ENCODE assay signal across 1 cellular context in the genomic region with DNA sequence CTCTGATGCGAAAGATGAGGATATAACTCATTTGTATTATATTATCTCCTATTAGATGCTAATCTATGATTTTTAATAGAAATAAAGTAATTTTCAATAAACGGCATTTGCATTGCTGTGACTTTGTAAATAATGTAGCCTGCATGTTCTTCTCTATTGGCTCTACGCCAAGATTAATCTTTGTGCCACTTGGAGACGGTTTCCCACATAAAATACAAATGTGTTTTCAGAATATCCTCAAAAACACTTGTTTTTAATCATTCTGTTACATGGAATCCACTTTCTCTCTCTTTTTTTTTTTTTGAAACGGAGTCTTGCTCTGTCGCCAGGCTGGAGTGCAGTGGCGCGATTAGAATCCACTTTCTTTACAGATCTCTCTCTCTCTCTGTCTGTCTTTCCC.
TF ChIP-seq lines count a peak whose summit lies in the region.

No MANE protein-coding gene starts in this region.

TF ChIP-seq in GM23338, 12 proteins besides CTCF, POLR2A, EP300 and RAD21 (continued from another document):
- TF ChIP-seq, protein P1, sequence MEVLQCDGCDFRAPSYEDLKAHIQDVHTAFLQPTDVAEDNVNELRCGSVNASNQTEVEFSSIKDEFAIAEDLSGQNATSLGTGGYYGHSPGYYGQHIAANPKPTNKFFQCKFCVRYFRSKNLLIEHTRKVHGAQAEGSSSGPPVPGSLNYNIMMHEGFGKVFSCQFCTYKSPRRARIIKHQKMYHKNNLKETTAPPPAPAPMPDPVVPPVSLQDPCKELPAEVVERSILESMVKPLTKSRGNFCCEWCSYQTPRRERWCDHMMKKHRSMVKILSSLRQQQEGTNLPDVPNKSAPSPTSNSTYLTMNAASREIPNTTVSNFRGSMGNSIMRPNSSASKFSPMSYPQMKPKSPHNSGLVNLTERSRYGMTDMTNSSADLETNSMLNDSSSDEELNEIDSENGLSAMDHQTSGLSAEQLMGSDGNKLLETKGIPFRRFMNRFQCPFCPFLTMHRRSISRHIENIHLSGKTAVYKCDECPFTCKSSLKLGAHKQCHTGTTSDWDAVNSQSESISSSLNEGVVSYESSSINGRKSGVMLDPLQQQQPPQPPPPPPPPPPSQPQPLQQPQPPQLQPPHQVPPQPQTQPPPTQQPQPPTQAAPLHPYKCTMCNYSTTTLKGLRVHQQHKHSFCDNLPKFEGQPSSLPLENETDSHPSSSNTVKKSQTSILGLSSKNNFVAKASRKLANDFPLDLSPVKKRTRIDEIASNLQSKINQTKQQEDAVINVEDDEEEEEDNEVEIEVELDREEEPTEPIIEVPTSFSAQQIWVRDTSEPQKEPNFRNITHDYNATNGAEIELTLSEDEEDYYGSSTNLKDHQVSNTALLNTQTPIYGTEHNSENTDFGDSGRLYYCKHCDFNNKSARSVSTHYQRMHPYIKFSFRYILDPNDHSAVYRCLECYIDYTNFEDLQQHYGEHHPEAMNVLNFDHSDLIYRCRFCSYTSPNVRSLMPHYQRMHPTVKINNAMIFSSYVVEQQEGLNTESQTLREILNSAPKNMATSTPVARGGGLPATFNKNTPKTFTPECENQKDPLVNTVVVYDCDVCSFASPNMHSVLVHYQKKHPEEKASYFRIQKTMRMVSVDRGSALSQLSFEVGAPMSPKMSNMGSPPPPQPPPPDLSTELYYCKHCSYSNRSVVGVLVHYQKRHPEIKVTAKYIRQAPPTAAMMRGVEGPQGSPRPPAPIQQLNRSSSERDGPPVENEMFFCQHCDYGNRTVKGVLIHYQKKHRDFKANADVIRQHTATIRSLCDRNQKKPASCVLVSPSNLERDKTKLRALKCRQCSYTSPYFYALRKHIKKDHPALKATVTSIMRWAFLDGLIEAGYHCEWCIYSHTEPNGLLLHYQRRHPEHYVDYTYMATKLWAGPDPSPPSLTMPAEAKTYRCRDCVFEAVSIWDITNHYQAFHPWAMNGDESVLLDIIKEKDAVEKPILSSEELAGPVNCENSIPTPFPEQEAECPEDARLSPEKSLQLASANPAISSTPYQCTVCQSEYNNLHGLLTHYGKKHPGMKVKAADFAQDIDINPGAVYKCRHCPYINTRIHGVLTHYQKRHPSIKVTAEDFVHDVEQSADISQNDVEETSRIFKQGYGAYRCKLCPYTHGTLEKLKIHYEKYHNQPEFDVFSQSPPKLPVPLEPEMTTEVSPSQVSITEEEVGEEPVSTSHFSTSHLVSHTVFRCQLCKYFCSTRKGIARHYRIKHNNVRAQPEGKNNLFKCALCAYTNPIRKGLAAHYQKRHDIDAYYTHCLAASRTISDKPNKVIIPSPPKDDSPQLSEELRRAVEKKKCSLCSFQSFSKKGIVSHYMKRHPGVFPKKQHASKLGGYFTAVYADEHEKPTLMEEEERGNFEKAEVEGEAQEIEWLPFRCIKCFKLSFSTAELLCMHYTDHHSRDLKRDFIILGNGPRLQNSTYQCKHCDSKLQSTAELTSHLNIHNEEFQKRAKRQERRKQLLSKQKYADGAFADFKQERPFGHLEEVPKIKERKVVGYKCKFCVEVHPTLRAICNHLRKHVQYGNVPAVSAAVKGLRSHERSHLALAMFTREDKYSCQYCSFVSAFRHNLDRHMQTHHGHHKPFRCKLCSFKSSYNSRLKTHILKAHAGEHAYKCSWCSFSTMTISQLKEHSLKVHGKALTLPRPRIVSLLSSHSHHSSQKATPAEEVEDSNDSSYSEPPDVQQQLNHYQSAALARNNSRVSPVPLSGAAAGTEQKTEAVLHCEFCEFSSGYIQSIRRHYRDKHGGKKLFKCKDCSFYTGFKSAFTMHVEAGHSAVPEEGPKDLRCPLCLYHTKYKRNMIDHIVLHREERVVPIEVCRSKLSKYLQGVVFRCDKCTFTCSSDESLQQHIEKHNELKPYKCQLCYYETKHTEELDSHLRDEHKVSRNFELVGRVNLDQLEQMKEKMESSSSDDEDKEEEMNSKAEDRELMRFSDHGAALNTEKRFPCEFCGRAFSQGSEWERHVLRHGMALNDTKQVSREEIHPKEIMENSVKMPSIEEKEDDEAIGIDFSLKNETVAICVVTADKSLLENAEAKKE (CRISPR knock-in tag; IDR thresholded peaks at IDR 0.05) = no peak
- TF ChIP-seq EZH2phosphoT487 (IDR thresholded peaks at IDR 0.05; ENCODE audit: unreplicated experiment) = no peak
